ENCODE assay signal across 1 cellular context in genomic region chr19:45809643-45810159, GRCh38.
TF ChIP-seq lines count a peak whose summit lies in the region.

No MANE protein-coding gene starts in this region.

TF ChIP-seq in SK-N-SH treated with all-trans-retinoic acid at 6 μM for 48 hours, 23 proteins besides CTCF, POLR2A, EP300 and RAD21 (continued from another document):
- TF ChIP-seq PATZ1 (CRISPR knock-in tag; IDR thresholded peaks at IDR 0.05; ENCODE audit: borderline replicate concordance): no peak
- TF ChIP-seq CSDC2 (CRISPR knock-in tag; IDR thresholded peaks at IDR 0.05): no peak
- TF ChIP-seq ZFP30 (CRISPR knock-in tag; IDR thresholded peaks at IDR 0.05): no peak
- no peak for TF ChIP-seq ESRRG (CRISPR knock-in tag; IDR thresholded peaks at IDR 0.05)
- TF ChIP-seq CSRNP3 (CRISPR knock-in tag; IDR thresholded peaks at IDR 0.05): no peak
- no peak for TF ChIP-seq POU6F1 (CRISPR knock-in tag; IDR thresholded peaks at IDR 0.05; ENCODE audit: borderline replicate concordance, low read depth)
- TF ChIP-seq ZNF70 (CRISPR knock-in tag; IDR thresholded peaks at IDR 0.05): no peak
- no peak for TF ChIP-seq RARB (CRISPR knock-in tag; IDR thresholded peaks at IDR 0.05)
- TF ChIP-seq TSHZ2 (CRISPR knock-in tag; IDR thresholded peaks at IDR 0.05): no peak
- TF ChIP-seq SNAI2 (CRISPR knock-in tag; IDR thresholded peaks at IDR 0.05): no peak
- no peak for TF ChIP-seq ISL1 (CRISPR knock-in tag; IDR thresholded peaks at IDR 0.05)
- no peak for TF ChIP-seq PPARA (CRISPR knock-in tag; IDR thresholded peaks at IDR 0.05; ENCODE audit: borderline replicate concordance)
- TF ChIP-seq ZC3H10 (CRISPR knock-in tag; IDR thresholded peaks at IDR 0.05): no peak
- TF ChIP-seq ZNF8 (CRISPR knock-in tag; IDR thresholded peaks at IDR 0.05): no peak
- TF ChIP-seq ZFP3 (CRISPR knock-in tag; IDR thresholded peaks at IDR 0.05): no peak
- TF ChIP-seq TCF4 (CRISPR knock-in tag; IDR thresholded peaks at IDR 0.05; ENCODE audit: borderline replicate concordance): no peak
